Comparison of ENCODE assay signal across 21 cellular contexts in genomic region chr7:2623698-2624014, GRCh38.
"Had no signal": no experiment of that assay in that cellular context is flagged by ENCODE, and none has a peak within 500 bp of the region (broad histone marks: within the 10 kb centered on the region; RNA-seq: fewer than 3 reads in every experiment).

No MANE protein-coding gene starts in this region.

- H3K27ac ChIP-seq: breast epithelium, left lung, pancreas, vagina had no signal

- H3K4me1 Mint-ChIP-seq: activated B cell treated with CpG ODN at 0.5 μM for 24 hours; activated CD4-positive, alpha-beta T cell treated with anti-CD3 and anti-CD28 coated beads for 36 hours; activated naive CD8-positive, alpha-beta T cell treated with anti-CD3 and anti-CD28 coated beads for 36 hours; stimulated activated effector memory CD8-positive, alpha-beta T cell treated with anti-CD3 and anti-CD28 coated beads, Interleukin-12 subunit alpha, Interleukin-12 subunit beta, amount 100 ng/mL, for 72 hours had no signal

- H3K27me3 ChIP-seq: breast epithelium, left lung, pancreas, vagina had no signal

- H3K9me3 Mint-ChIP-seq: activated B cell treated with CpG ODN at 0.5 μM for 24 hours; activated naive CD8-positive, alpha-beta T cell treated with anti-CD3 and anti-CD28 coated beads for 36 hours; natural killer cell treated with Interleukin-12 subunit alpha and Interleukin-12 subunit beta and Interleukin-15 and Interleukin-18, amount 100 ng/mL, for 72 hours; stimulated activated effector memory CD8-positive, alpha-beta T cell treated with anti-CD3 and anti-CD28 coated beads, Interleukin-12 subunit alpha, Interleukin-12 subunit beta, amount 100 ng/mL, for 72 hours; type B pancreatic cell had no signal

- H3K4me3 ChIP-seq: breast epithelium, left lung, lung, pancreas, vagina had no signal

- H3K4me3 Mint-ChIP-seq: activated B cell treated with CpG ODN at 0.5 μM for 24 hours; activated CD4-positive, alpha-beta T cell treated with anti-CD3 and anti-CD28 coated beads for 36 hours; activated naive CD8-positive, alpha-beta T cell treated with anti-CD3 and anti-CD28 coated beads for 36 hours; natural killer cell treated with Interleukin-12 subunit alpha and Interleukin-12 subunit beta and Interleukin-15 and Interleukin-18, amount 100 ng/mL, for 72 hours; stimulated activated effector memory CD8-positive, alpha-beta T cell treated with anti-CD3 and anti-CD28 coated beads, Interleukin-12 subunit alpha, Interleukin-12 subunit beta, amount 100 ng/mL, for 72 hours; type B pancreatic cell had no signal

- ATAC-seq: activated CD4-positive, alpha-beta T cell treated with anti-CD3 and anti-CD28 coated beads for 36 hours; foreskin keratinocyte; stimulated activated effector memory CD8-positive, alpha-beta T cell treated with anti-CD3 and anti-CD28 coated beads, Interleukin-12 subunit alpha, Interleukin-12 subunit beta, amount 100 ng/mL, for 72 hours had no signal

- H3K9me3 ChIP-seq: breast epithelium, left lung, pancreas, vagina had no signal

- H3K4me1 ChIP-seq: pancreas had no signal

- H3K27me3 Mint-ChIP-seq: activated naive CD8-positive, alpha-beta T cell treated with anti-CD3 and anti-CD28 coated beads for 36 hours; natural killer cell treated with Interleukin-12 subunit alpha and Interleukin-12 subunit beta and Interleukin-15 and Interleukin-18, amount 100 ng/mL, for 72 hours had no signal

- H3K36me3 Mint-ChIP-seq: activated naive CD8-positive, alpha-beta T cell treated with anti-CD3 and anti-CD28 coated beads for 36 hours; natural killer cell treated with Interleukin-12 subunit alpha and Interleukin-12 subunit beta and Interleukin-15 and Interleukin-18, amount 100 ng/mL, for 72 hours; stimulated activated effector memory CD8-positive, alpha-beta T cell treated with anti-CD3 and anti-CD28 coated beads, Interleukin-12 subunit alpha, Interleukin-12 subunit beta, amount 100 ng/mL, for 72 hours; type B pancreatic cell had no signal

- H3K27ac Mint-ChIP-seq: activated B cell treated with CpG ODN at 0.5 μM for 24 hours; activated CD4-positive, alpha-beta T cell treated with anti-CD3 and anti-CD28 coated beads for 36 hours; activated naive CD8-positive, alpha-beta T cell treated with anti-CD3 and anti-CD28 coated beads for 36 hours; natural killer cell treated with Interleukin-12 subunit alpha and Interleukin-12 subunit beta and Interleukin-15 and Interleukin-18, amount 100 ng/mL, for 72 hours; stimulated activated effector memory CD8-positive, alpha-beta T cell treated with anti-CD3 and anti-CD28 coated beads, Interleukin-12 subunit alpha, Interleukin-12 subunit beta, amount 100 ng/mL, for 72 hours; type B pancreatic cell had no signal

- DNase-seq: activated B cell treated with CpG ODN at 0.5 μM for 24 hours; activated CD4-positive, alpha-beta T cell treated with anti-CD3 and anti-CD28 coated beads for 36 hours; activated CD4-positive, alpha-beta T cell treated with anti-CD3 and anti-CD28 coated beads, Interleukin-2, amount 50 U/mL, for 4 hours; activated naive CD4-positive, alpha-beta T cell treated with Interleukin-2 at 50 U/mL for 16 hours; activated naive CD8-positive, alpha-beta T cell treated with anti-CD3 and anti-CD28 coated beads for 36 hours; activated T-cell treated with anti-CD3 and anti-CD28 coated beads, Interleukin-2, amount 50 U/mL, for 48 hours; cerebellar nuclear complex; effector CD8-positive, alpha-beta T cell; foreskin keratinocyte; kidney glomerular epithelial cell; midbrain; stimulated activated CD4-positive, alpha-beta T cell treated with anti-CD3 and anti-CD28 coated beads, Interleukin-2, amount 100 ng/mL, for 24 hours; T-helper 9 cell had no signal

- H3K36me3 ChIP-seq: breast epithelium, left lung, pancreas, vagina had no signal
